ENCODE assay signal across 1 cellular context in the genomic region with DNA sequence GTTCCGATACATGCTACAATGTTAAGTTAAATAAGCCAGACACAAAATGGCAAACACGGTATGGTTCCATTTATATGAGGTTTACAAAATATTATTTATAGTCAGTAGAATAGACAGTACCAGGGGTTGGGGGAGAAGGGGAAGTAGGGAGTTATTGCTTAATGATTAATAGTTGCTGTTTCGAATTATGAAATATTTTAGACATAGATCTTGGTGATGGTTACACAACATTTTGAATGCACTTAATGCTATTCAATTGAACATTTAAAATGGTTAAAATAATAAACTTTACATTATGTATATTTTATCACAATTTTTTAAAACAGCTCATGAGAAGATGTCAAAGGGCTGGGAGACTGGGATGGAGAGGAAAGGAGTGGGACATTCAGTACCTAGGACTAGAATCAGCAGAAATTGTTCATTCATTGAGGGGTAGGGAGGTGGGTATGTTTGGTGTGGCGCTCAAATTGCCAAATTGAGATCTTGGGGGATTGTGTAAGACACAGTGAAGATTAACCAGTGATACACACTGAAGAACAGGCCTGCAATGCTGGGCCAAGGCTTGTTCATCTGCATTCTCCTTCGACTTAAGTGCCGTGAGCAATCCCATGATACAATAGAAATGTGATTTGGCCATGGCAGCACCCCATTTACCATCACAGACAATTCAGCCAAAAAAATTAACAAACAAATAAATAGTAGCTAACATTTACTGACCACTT.
TF ChIP-seq lines count a peak whose summit lies in the region.

No MANE protein-coding gene starts in this region.

TF ChIP-seq in WTC11, 78 proteins besides CTCF, POLR2A, EP300 and RAD21 (continued from another document):
- TF ChIP-seq ZNF138 (CRISPR knock-in tag; conservative IDR thresholded peaks at IDR 0.05) = no peak
